In the genomic region with DNA sequence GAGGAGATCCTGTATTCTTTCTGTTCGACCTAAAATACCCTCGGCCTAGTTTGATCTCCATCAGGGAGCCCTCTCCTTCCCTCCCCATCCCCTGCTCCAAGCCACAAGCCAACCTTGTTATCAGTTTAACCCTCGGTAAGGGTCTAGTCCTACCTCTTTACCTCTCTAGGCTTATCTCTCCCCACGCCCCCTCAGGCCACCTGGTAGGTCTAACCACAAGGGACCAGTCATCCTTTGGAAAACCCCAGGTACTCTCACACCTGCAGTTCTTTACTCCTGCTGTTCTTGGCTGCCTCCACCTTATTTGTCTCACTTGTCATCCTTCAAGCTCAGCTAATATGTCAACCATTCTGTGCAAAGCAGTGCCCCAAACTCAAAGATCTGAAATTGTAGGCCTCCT, we compare ENCODE assay signal across 14 cellular contexts.
"Had no signal": no experiment of that assay in that cellular context is flagged by ENCODE, and none has a peak within 500 bp of the region (broad histone marks: within the 10 kb centered on the region; RNA-seq: fewer than 3 reads in every experiment).

No MANE protein-coding gene starts in this region.

- H3K27ac Mint-ChIP-seq: activated CD4-positive, alpha-beta memory T cell treated with anti-CD3 and anti-CD28 coated beads for 36 hours; activated naive CD8-positive, alpha-beta T cell treated with anti-CD3 and anti-CD28 coated beads, Interleukin-2, amount 10 ng/mL, durations not matched to agents 7 days and 5 days; activated T-cell treated with anti-CD3 and anti-CD28 coated beads, Interleukin-2, amount 50 U/mL, for 72 hours had no signal

- H3K27me3 Mint-ChIP-seq: activated naive CD8-positive, alpha-beta T cell treated with anti-CD3 and anti-CD28 coated beads, Interleukin-2, amount 10 ng/mL, durations not matched to agents 7 days and 5 days had no signal

- DNase-seq: activated CD4-positive, alpha-beta memory T cell treated with anti-CD3 and anti-CD28 coated beads for 36 hours; activated CD8-positive, alpha-beta memory T cell treated with anti-CD3 and anti-CD28 coated beads, Interleukin-2, amount 50 U/mL, for 4 hours; activated naive CD8-positive, alpha-beta T cell treated with anti-CD3 and anti-CD28 coated beads, Interleukin-2, amount 10 ng/mL, durations not matched to agents 7 days and 5 days; aorta; foreskin melanocyte; heart left ventricle; midbrain; naive B cell; SK-N-SH; stimulated activated CD4-positive, alpha-beta T cell treated with anti-CD3 and anti-CD28 coated beads, Interleukin-2, amount 100 ng/mL, for 24 hours; stimulated activated naive CD4-positive, alpha-beta T cell treated with Interleukin-2 at 50 U/mL for 16 hours; T-helper 1 cell had no signal

- H3K4me3 ChIP-seq: heart left ventricle had no signal

- H3K27me3 ChIP-seq: heart left ventricle had no signal

- H3K36me3 ChIP-seq: heart left ventricle had no signal

- H3K9me3 Mint-ChIP-seq: activated CD4-positive, alpha-beta memory T cell treated with anti-CD3 and anti-CD28 coated beads for 36 hours; activated T-cell treated with anti-CD3 and anti-CD28 coated beads, Interleukin-2, amount 50 U/mL, for 72 hours had no signal

- H3K36me3 Mint-ChIP-seq: activated CD4-positive, alpha-beta memory T cell treated with anti-CD3 and anti-CD28 coated beads for 36 hours; activated naive CD8-positive, alpha-beta T cell treated with anti-CD3 and anti-CD28 coated beads, Interleukin-2, amount 10 ng/mL, durations not matched to agents 7 days and 5 days; naive B cell had no signal

- H3K4me1 Mint-ChIP-seq: activated naive CD8-positive, alpha-beta T cell treated with anti-CD3 and anti-CD28 coated beads, Interleukin-2, amount 10 ng/mL, durations not matched to agents 7 days and 5 days had no signal

- H3K4me3 Mint-ChIP-seq: activated CD4-positive, alpha-beta memory T cell treated with anti-CD3 and anti-CD28 coated beads for 36 hours; activated naive CD8-positive, alpha-beta T cell treated with anti-CD3 and anti-CD28 coated beads, Interleukin-2, amount 10 ng/mL, durations not matched to agents 7 days and 5 days; activated T-cell treated with anti-CD3 and anti-CD28 coated beads, Interleukin-2, amount 50 U/mL, for 72 hours had no signal

- ATAC-seq: heart left ventricle, sciatic nerve had no signal
